Comparison of ENCODE assay signal across 13 cellular contexts in genomic region chr11:67407700-67408163, GRCh38. TPM values are rescaled to one million over a fixed set of nuclear protein-coding genes. Genes with fewer than 3 reads are reported as not detected.
A peak's percentile ranks its signal among the peaks of the same experiment; 100 is the strongest.
DNase-seq lines count a peak whose midpoint lies in the region; ATAC-seq, FAIRE-seq and TF ChIP-seq lines count a peak whose summit lies in the region.
"Had no signal": no experiment of that assay in that cellular context is flagged by ENCODE, and none has a peak within 500 bp of the region (broad histone marks: within the 10 kb centered on the region; RNA-seq: fewer than 3 reads in every experiment).

No MANE protein-coding gene starts in this region.

- H3K27me3 ChIP-seq in Caco-2 (replicated peaks; ENCODE audit: control insufficient read depth, insufficient read depth, low read length) (no peaks in the 10 kb centered on the region), GM12878 (replicated peaks in 1 of 2; ENCODE audit: control insufficient read depth in 2 of 2, insufficient read depth in 2 of 2, low read length in 1 of 2) (no peaks in the 10 kb centered on the region), small intestine (ENCODE audit: control insufficient read depth in 2 of 2, insufficient read depth in 2 of 2, low read length in 2 of 2) (no peaks in the 10 kb centered on the region), BE2C (no peaks in the 10 kb centered on the region)

- H3K4me1 ChIP-seq in Caco-2 (no peaks in the 10 kb centered on the region), OCI-LY7 (ENCODE audit: insufficient read depth, low read length, poor library complexity, severe bottlenecking) (peaks cover 89% of the 10 kb centered on the region), GM12878 (ENCODE audit: control insufficient read depth, insufficient read depth, low read length) (peaks cover 68% of the 10 kb centered on the region), small intestine (ENCODE audit: control insufficient read depth in 2 of 2, insufficient read depth in 1 of 2, low read depth in 1 of 2, low read length in 1 of 2) (peaks cover 0 to 2% of the 10 kb centered on the region in 2 donors), BE2C (peaks cover 5% of the 10 kb centered on the region; the same call in 1 of the 2 replicates)

- H3K4me1 Mint-ChIP-seq in Caco-2 (ENCODE audit: low read depth, unreplicated experiment) = peaks cover 7% of the 10 kb centered on the region

- no peaks in the 10 kb centered on the region for H3K9me3 ChIP-seq in Caco-2
- H3K9me3 ChIP-seq in OCI-LY7 (ENCODE audit: low read length) = no peaks in the 10 kb centered on the region
- H3K9me3 ChIP-seq in GM12878 (replicated peaks; ENCODE audit: control insufficient read depth, insufficient read depth, low read length) = no peaks in the 10 kb centered on the region
- no peaks in the 10 kb centered on the region for H3K9me3 ChIP-seq in small intestine (ENCODE audit: control insufficient read depth, low read depth)
- H3K9me3 ChIP-seq in BE2C = no peaks in the 10 kb centered on the region

- H3K4me2 ChIP-seq in OCI-LY7 (ENCODE audit: low read length) (peak overlapping the region; percentile 73), GM12878 (ENCODE audit: control insufficient read depth, insufficient read depth) (peak overlapping the region; percentile 41; the same call in 1 of the 2 replicates)

- no peaks in the 10 kb centered on the region for H3K36me3 ChIP-seq in Caco-2 (ENCODE audit: control insufficient read depth, insufficient read depth, low read length)
- H3K36me3 ChIP-seq in OCI-LY7 (ENCODE audit: insufficient read depth, low read length) = peaks cover 47% of the 10 kb centered on the region
- H3K36me3 ChIP-seq in GM12878 (ENCODE audit: control insufficient read depth in 2 of 2, insufficient read depth in 2 of 2, low read length in 1 of 2) = no peaks in the 10 kb centered on the region
- no peaks in the 10 kb centered on the region for H3K36me3 ChIP-seq in small intestine (ENCODE audit: control insufficient read depth in 2 of 2, insufficient read depth in 2 of 2, low read length in 2 of 2)
- H3K36me3 ChIP-seq in BE2C = no peaks in the 10 kb centered on the region

- H3K9me3 Mint-ChIP-seq in Caco-2 (ENCODE audit: unreplicated experiment) = no peaks in the 10 kb centered on the region
- H3K9me3 Mint-ChIP-seq: CD14-positive monocyte had no signal

- H3K4me3 ChIP-seq in Caco-2 (ENCODE audit: low read depth, low read length) = no peak overlapping the region
- H3K4me3 ChIP-seq in OCI-LY7 (ENCODE audit: low read depth, low read length, poor library complexity, severe bottlenecking) = peak overlapping the region; percentile 79
- H3K4me3 ChIP-seq in GM12878 = no peak overlapping the region
- H3K4me3 ChIP-seq in small intestine (ENCODE audit: low read depth in 1 of 2, low read length in 2 of 2) = peak overlapping the region in 1 of 2 donors; percentile 9
- H3K4me3 ChIP-seq in BE2C (ENCODE audit: low read depth, low read length) = no peak overlapping the region

- CTCF ChIA-PET in Caco-2 (lab: Charles Lee) (interaction anchor here (1.1 to 1.4 kb wide), 3 partner anchors 11 to 61 kb away, joined by 3 to 6 read pairs (median 3); partner anchors contain the start of genes CORO1B and TMEM134), OCI-LY7 (lab: Charles Lee; ENCODE audit: unreplicated experiment) (interaction anchor here (1.0 kb wide), 1 partner anchor 61 kb away, joined by 3 read pairs; the partner anchor contains the start of gene TMEM134), GM12878 (lab: Yijun Ruan, JAX) (interaction anchor here (0.8 to 1.9 kb wide), 5 partner anchors 13 to 61 kb away, joined by 3 to 7 read pairs (median 4); partner anchors contain the start of gene TMEM134), HEK293T (lab: Yijun Ruan, JAX) (interaction anchor here (1.0 to 1.2 kb wide), 2 partner anchors 13 to 61 kb away, joined by 3 to 4 read pairs; partner anchors contain the start of gene TMEM134)

- H3K9ac ChIP-seq in GM12878 (ENCODE audit: control insufficient read depth, insufficient read depth, low read length) = no peak overlapping the region; the same call in 1 of the 2 replicates

- no peak for TF ChIP-seq CTCF in Caco-2 (IDR thresholded peaks at IDR 0.05; ENCODE audit: insufficient read depth in 1 of 2, low read depth in 1 of 2, low read length in 1 of 2, severe bottlenecking in 1 of 2, unreplicated experiment in 1 of 2)
- no peak for TF ChIP-seq CTCF in OCI-LY7 (conservative IDR thresholded peaks at IDR 0.05; ENCODE audit: low read length)
- no peak for TF ChIP-seq CTCF in GM12878 (IDR thresholded peaks at IDR 0.05 in 2 of 3, conservative IDR thresholded peaks at IDR 0.05 in 1 of 3; ENCODE audit: control insufficient read depth in 2 of 3, extremely low read depth in 1 of 3, insufficient read depth in 1 of 3, low read depth in 3 of 3, low read length in 3 of 3)
- no peak for TF ChIP-seq CTCF in BE2C (IDR thresholded peaks at IDR 0.05; ENCODE audit: low read depth, low read length)

- intact Hi-C loops in Caco-2 (cut with micrococcal nuclease; ENCODE audit: unreplicated experiment) (no loop called here), OCI-LY7 (cut with micrococcal nuclease; ENCODE audit: unreplicated experiment) (loop anchor here (2.0 to 10.0 kb wide), 4 partner anchors 29 to 237 kb away; partner anchors contain the start of genes PTPRCAP and TMEM134), GM12878 (cut with micrococcal nuclease; ENCODE audit: unreplicated experiment) (no loop called here)

- POLR2A ChIA-PET in Caco-2 (lab: Charles Lee) (interaction anchor here (0.5 to 0.8 kb wide), 2 partner anchors 13 to 36 kb away, joined by 3 to 6 read pairs; partner anchors contain the start of gene CORO1B), OCI-LY7 (lab: Charles Lee) (interaction anchor here (0.7 to 2.0 kb wide), 6 partner anchors 11 to 78 kb away, joined by 3 to 7 read pairs (median 4); partner anchors contain the start of gene PTPRCAP), GM12878 (lab: Charles Lee) (interaction anchor here (0.7 to 3.0 kb wide), 8 partner anchors 10 to 79 kb away, joined by 3 to 12 read pairs (median 4); partner anchors contain the start of genes PTPRCAP, RPS6KB2 and TMEM134), HEK293T (lab: Yijun Ruan, JAX) (interaction anchor here (1.6 to 1.9 kb wide), 2 partner anchors 12 to 16 kb away, joined by 6 to 7 read pairs; partner anchors contain the start of gene RAD9A)

- in situ Hi-C loops in GM12878 (cut with MboI) = no loop called here

- H3K79me2 ChIP-seq in OCI-LY7 (ENCODE audit: insufficient read depth, low read depth, low read length) (peaks cover 36% of the 10 kb centered on the region; the same call in 1 of the 2 replicates), GM12878 (ENCODE audit: control insufficient read depth, insufficient read depth, low read length) (peaks cover 32% of the 10 kb centered on the region)

- ATAC-seq in GM12878 (no peak), GM21360 (IDR thresholded peaks at IDR 0.05; ENCODE audit: unreplicated experiment) (no peak)

- no peaks in the 10 kb centered on the region for H3K27me3 Mint-ChIP-seq in Caco-2 (ENCODE audit: insufficient read depth, unreplicated experiment)

- peak overlapping the region; percentile 21 for H3K27ac Mint-ChIP-seq in Caco-2 (ENCODE audit: unreplicated experiment)

- no peak for TF ChIP-seq RAD21 in GM12878 (IDR thresholded peaks at IDR 0.05; ENCODE audit: insufficient read depth, low read depth, low read length)

- H3K36me3 Mint-ChIP-seq in Caco-2 (ENCODE audit: insufficient read depth, unreplicated experiment) = peaks cover 12% of the 10 kb centered on the region

- peak overlapping the region; percentile 97 for H3K27ac ChIP-seq in OCI-LY7 (ENCODE audit: low read depth, low read length, poor library complexity, severe bottlenecking)
- H3K27ac ChIP-seq in GM12878 (ENCODE audit: control insufficient read depth, insufficient read depth) = peak overlapping the region; percentile 84
- peak overlapping the region; percentile 34 to 49 for H3K27ac ChIP-seq in small intestine (ENCODE audit: low read depth in 1 of 2, low read length in 1 of 2)

- H4K20me1 ChIP-seq in OCI-LY7 (ENCODE audit: insufficient read depth, low read length) (no peaks in the 10 kb centered on the region), GM12878 (ENCODE audit: control insufficient read depth, insufficient read depth) (no peaks in the 10 kb centered on the region)

- WGBS in GM12878 (ENCODE audit: insufficient coverage, insufficient replicate concordance, low lambda C conversion rate, missing lambda C conversion rate) = 69% methylated on average over 12 of the region's 12 CpGs
- WGBS in small intestine, 3 donors = 53 to 67% (median 64%) methylated on average over 12 of the region's 12 CpGs

- TF ChIP-seq EP300 in GM12878 (IDR thresholded peaks at IDR 0.05; ENCODE audit: borderline replicate concordance in 1 of 2, control insufficient read depth in 1 of 2, low read depth in 2 of 2, low read length in 2 of 2) = no peak

- SMC1A ChIA-PET in GM12878 (lab: Charles Lee; ENCODE audit: uncharacterized antibody, unreplicated experiment) = interaction anchor here (0.8 to 3.1 kb wide), 6 partner anchors 13 to 77 kb away, joined by 3 to 11 read pairs (median 3); partner anchors contain the start of genes PTPRCAP and TMEM134

- BruUV-seq in Caco-2 (replicated peaks; lab: Mats Ljungman, UMichigan) (no TSS peak), OCI-LY7 (replicated peaks; lab: Mats Ljungman, UMichigan) (no TSS peak), GM12878 (replicated peaks; lab: Mats Ljungman, UMichigan) (no TSS peak)

- DNase-seq in Caco-2 = no peak
- no peak for DNase-seq in OCI-LY7 (ENCODE audit: low spot score)
- DNase-seq in GM12878 (ENCODE audit: low read depth, low spot score) = no peak
- no peak for DNase-seq in small intestine
- no peak for DNase-seq in HEK293T (ENCODE audit: extremely low spot score)
- DNase-seq in BE2C = no peak
- DNase-seq: GDM1, NCI-H1436 treated with DMSO at 0.1 percent for 48 hours, Right ventricle myocardium superior had no signal

- FAIRE-seq in GM12878 (lab: Jason Lieb, UNC) (no peak), small intestine (lab: Jason Lieb, UNC) (no peak)
- FAIRE-seq: astrocyte had no signal

- H3K9me2 ChIP-seq in OCI-LY7 (ENCODE audit: insufficient read depth, low read length) = no peaks in the 10 kb centered on the region

- no peak overlapping the region for H3K4me3 Mint-ChIP-seq in Caco-2 (ENCODE audit: unreplicated experiment)

- H2AFZ ChIP-seq in OCI-LY7 (ENCODE audit: low read length) = no peak overlapping the region
- no peak overlapping the region for H2AFZ ChIP-seq in GM12878 (ENCODE audit: control insufficient read depth, low read depth, low read length)

- RAD21 ChIA-PET in GM12878 (lab: Charles Lee; ENCODE audit: unreplicated experiment) = interaction anchor here (0.9 to 2.6 kb wide), 6 partner anchors 16 to 62 kb away, joined by 4 to 18 read pairs (median 5); partner anchors contain the start of genes PTPRCAP and RAD9A

- TF ChIP-seq POLR2A in GM12878 (IDR thresholded peaks at IDR 0.05; ENCODE audit: low read depth, low read length) = no peak

RNA-seq across cellular contexts. Expression of gene TBC1D10C, which starts 3.8 kb away (rescaled TPM):
- total RNA-seq in Caco-2 (2022) (0.26 TPM in 1 of 2 replicates, not detected in the other), OCI-LY7 (2022) (108 and 117 TPM in 2 replicates), GM12878 (2014; rRNA removed) (52.0 and 60.0 TPM in 2 replicates), GM12878 (2014; rRNA removed; fragmentation: Illumina TruSeq; extraction: Trizol) (18.4 and 19.5 TPM in 2 replicates), GM12878 (2021) (77.4 and 80.7 TPM in 2 replicates)
- 105 and 124 TPM in 2 replicates for total RNA-seq in OCI-LY7 (2014; rRNA removed; shearing (Covaris generic))
- total RNA-seq in GM12878 (2013; cell fraction: nucleolus; rRNA removed) = 59.5 and 60.3 TPM in 2 replicates
- polyA plus RNA-seq in GM12878 (2011; ENCODE audit: low read depth) = 12.8 TPM
- polyA plus RNA-seq in GM12878 (2011; rRNA removed) (9.6 and 15.4 TPM in 2 replicates), GM12878 (2014; fragmentation: Illumina TruSeq; extraction: Trizol) (3.4 and 13.5 TPM in 2 replicates), GM12878 (2014; fragmentation: Nextera tagmentation; extraction: Ambion mirVana) (1 to 10 TPM; 1.1 to 6.6 TPM), GM12878 (2014; rRNA removed) (83.4 and 85.3 TPM in 2 replicates), GM12878 (2016; fragmentation: Nextera tagmentation; extraction: Ambion mirVana) (10 to 100 TPM; 61.8 to 73.3 TPM), small intestine (10 to 100 TPM in 1 of 3 donors, 1 to 10 TPM in 2; 2.5 to 18.1 (median 4.4) TPM)
- polyA plus RNA-seq in GM12878 (2011; cell fraction: cytosol; rRNA removed) = 27.2 and 41.2 TPM in 2 replicates
- 200 and 210 TPM in 2 replicates for polyA plus RNA-seq in GM12878 (2011; cell fraction: nucleus; rRNA removed)
- 48.1 and 51.7 TPM in 2 replicates for polyA plus RNA-seq in GM12878 (2012)
- 8.1 and 20.2 TPM in 2 replicates for polyA minus RNA-seq in GM12878 (2011; rRNA and poly(A)+ RNA removed)
- polyA minus RNA-seq in GM12878 (2011; cell fraction: cytosol; rRNA and poly(A)+ RNA removed) = 9.6 and 12.3 TPM in 2 replicates
- 26.1 and 33.3 TPM in 2 replicates for polyA minus RNA-seq in GM12878 (2011; cell fraction: nucleus; rRNA and poly(A)+ RNA removed)
- polyA plus RNA-seq in BE2C (2012; ENCODE audit: insufficient read depth, insufficient read length, low read depth) = 0.45 TPM
- total RNA-seq: fibroblast of villous mesenchyme had no signal

RNA-seq across cellular contexts. Expression of gene PPP1CA, which starts 6.1 kb away (rescaled TPM):
- 384 and 389 TPM in 2 replicates for total RNA-seq in Caco-2 (2022)
- 248 and 311 TPM in 2 replicates for total RNA-seq in OCI-LY7 (2014; rRNA removed; shearing (Covaris generic))
- 210 and 219 TPM in 2 replicates for total RNA-seq in OCI-LY7 (2022)
- 38.1 and 44.1 TPM in 2 replicates for total RNA-seq in GM12878 (2013; cell fraction: nucleolus; rRNA removed)
- total RNA-seq in GM12878 (2014; rRNA removed) = 342 and 371 TPM in 2 replicates
- 170 and 176 TPM in 2 replicates for total RNA-seq in GM12878 (2014; rRNA removed; fragmentation: Illumina TruSeq; extraction: Trizol)
- total RNA-seq in GM12878 (2021) = 265 and 269 TPM in 2 replicates
- polyA plus RNA-seq in GM12878 (2011; ENCODE audit: low read depth) = 75.3 TPM
- polyA plus RNA-seq in GM12878 (2011; rRNA removed) = 86.0 and 211 TPM in 2 replicates
- polyA plus RNA-seq in GM12878 (2011; cell fraction: cytosol; rRNA removed) = 440 and 506 TPM in 2 replicates
- 220 and 242 TPM in 2 replicates for polyA plus RNA-seq in GM12878 (2011; cell fraction: nucleus; rRNA removed)
- polyA plus RNA-seq in GM12878 (2012) = 174 and 181 TPM in 2 replicates
- polyA plus RNA-seq in GM12878 (2014; fragmentation: Illumina TruSeq; extraction: Trizol) = 128 and 202 TPM in 2 replicates
- polyA plus RNA-seq in GM12878 (2014; fragmentation: Nextera tagmentation; extraction: Ambion mirVana) = 10 to 100 TPM; 26.4 to 41.7 TPM
- 306 and 326 TPM in 2 replicates for polyA plus RNA-seq in GM12878 (2014; rRNA removed)
- polyA plus RNA-seq in GM12878 (2016; fragmentation: Nextera tagmentation; extraction: Ambion mirVana) = 100 to 1,000 TPM; 417 to 458 TPM
- 121 and 204 TPM in 2 replicates for polyA minus RNA-seq in GM12878 (2011; rRNA and poly(A)+ RNA removed)
- polyA minus RNA-seq in GM12878 (2011; cell fraction: cytosol; rRNA and poly(A)+ RNA removed) = 83.8 and 94.6 TPM in 2 replicates
- polyA minus RNA-seq in GM12878 (2011; cell fraction: nucleus; rRNA and poly(A)+ RNA removed) = 49.0 and 75.9 TPM in 2 replicates
- 100 to 1,000 TPM; 165 to 211 (median 210) TPM for polyA plus RNA-seq in small intestine
- polyA plus RNA-seq in BE2C (2012; ENCODE audit: insufficient read depth, insufficient read length, low read depth) = 497 TPM

RNA-seq across cellular contexts. Expression of gene CARNS1, which starts 7.7 kb away (rescaled TPM):
- total RNA-seq in Caco-2 (2022) (0.09 and 0.28 TPM in 2 replicates), OCI-LY7 (2022) (0.21 and 0.41 TPM in 2 replicates), GM12878 (2014; rRNA removed) (0.11 TPM in 2 replicates), GM12878 (2014; rRNA removed; fragmentation: Illumina TruSeq; extraction: Trizol) (0.04 TPM in 1 of 2 replicates, not detected in the other), GM12878 (2021) (0.10 and 0.19 TPM in 2 replicates)
- 0.06 and 0.15 TPM in 2 replicates for total RNA-seq in OCI-LY7 (2014; rRNA removed; shearing (Covaris generic))
- total RNA-seq in GM12878 (2013; cell fraction: nucleolus; rRNA removed) = 0.15 and 0.22 TPM in 2 replicates
- 0.18 TPM for polyA plus RNA-seq in GM12878 (2011; ENCODE audit: low read depth)
- polyA plus RNA-seq in GM12878 (2011; rRNA removed) (not detected in 2 replicates), GM12878 (2014; fragmentation: Illumina TruSeq; extraction: Trizol) (0.10 TPM in 1 of 2 replicates, not detected in the other), GM12878 (2014; fragmentation: Nextera tagmentation; extraction: Ambion mirVana) (under 1 TPM in 1 of 2 experiments, not detected in 1; 0.02 TPM), GM12878 (2014; rRNA removed) (0.14 and 0.25 TPM in 2 replicates), GM12878 (2016; fragmentation: Nextera tagmentation; extraction: Ambion mirVana) (under 1 TPM in 1 of 2 experiments, not detected in 1; 0.09 TPM), small intestine (under 1 TPM in 1 of 3 donors, not detected in 2; 0.40 TPM)
- polyA plus RNA-seq in GM12878 (2011; cell fraction: cytosol; rRNA removed) = 0.01 TPM in 1 of 2 replicates, not detected in the other
- polyA plus RNA-seq in GM12878 (2011; cell fraction: nucleus; rRNA removed) = 0.07 and 0.13 TPM in 2 replicates
- polyA plus RNA-seq in GM12878 (2012) = 0.27 and 0.31 TPM in 2 replicates
- not detected in 2 replicates for polyA minus RNA-seq in GM12878 (2011; rRNA and poly(A)+ RNA removed)
- polyA minus RNA-seq in GM12878 (2011; cell fraction: cytosol; rRNA and poly(A)+ RNA removed) = not detected in 2 replicates
- 0.12 TPM in 1 of 2 replicates, not detected in the other for polyA minus RNA-seq in GM12878 (2011; cell fraction: nucleus; rRNA and poly(A)+ RNA removed)
- polyA plus RNA-seq in BE2C (2012; ENCODE audit: insufficient read depth, insufficient read length, low read depth) = 0.66 TPM
- total RNA-seq: fibroblast of villous mesenchyme had no signal
- polyA plus RNA-seq: CD14-positive monocyte had no signal

RNA-seq across cellular contexts. Expression of gene RAD9A, which starts 15.9 kb away (rescaled TPM):
- 55.1 and 63.5 TPM in 2 replicates for total RNA-seq in Caco-2 (2022)
- total RNA-seq in OCI-LY7 (2014; rRNA removed; shearing (Covaris generic)) = 30.1 and 51.0 TPM in 2 replicates
- total RNA-seq in OCI-LY7 (2022) = 62.2 and 71.1 TPM in 2 replicates
- total RNA-seq in GM12878 (2013; cell fraction: nucleolus; rRNA removed) = 30.1 and 32.3 TPM in 2 replicates
- total RNA-seq in GM12878 (2014; rRNA removed) = 21.0 and 21.9 TPM in 2 replicates
- total RNA-seq in GM12878 (2014; rRNA removed; fragmentation: Illumina TruSeq; extraction: Trizol) = 8.2 TPM in 2 replicates
- total RNA-seq in GM12878 (2021) = 29.5 and 32.7 TPM in 2 replicates
- polyA plus RNA-seq in GM12878 (2011; ENCODE audit: low read depth) = 12.9 TPM
- 9.6 and 18.6 TPM in 2 replicates for polyA plus RNA-seq in GM12878 (2011; rRNA removed)
- 31.8 and 50.4 TPM in 2 replicates for polyA plus RNA-seq in GM12878 (2011; cell fraction: cytosol; rRNA removed)
- polyA plus RNA-seq in GM12878 (2011; cell fraction: nucleus; rRNA removed) = 114 and 143 TPM in 2 replicates
- polyA plus RNA-seq in GM12878 (2012) = 21.3 and 26.9 TPM in 2 replicates
- polyA plus RNA-seq in GM12878 (2014; fragmentation: Illumina TruSeq; extraction: Trizol) = 5.8 and 15.6 TPM in 2 replicates
- polyA plus RNA-seq in GM12878 (2014; fragmentation: Nextera tagmentation; extraction: Ambion mirVana) = 1 to 10 TPM; 1.1 to 3.6 TPM
- 36.2 and 37.6 TPM in 2 replicates for polyA plus RNA-seq in GM12878 (2014; rRNA removed)
- polyA plus RNA-seq in GM12878 (2016; fragmentation: Nextera tagmentation; extraction: Ambion mirVana) = 10 to 100 TPM; 22.0 to 25.6 TPM
- polyA minus RNA-seq in GM12878 (2011; rRNA and poly(A)+ RNA removed) = 7.2 and 11.3 TPM in 2 replicates
- 4.8 and 10.5 TPM in 2 replicates for polyA minus RNA-seq in GM12878 (2011; cell fraction: cytosol; rRNA and poly(A)+ RNA removed)
- 14.0 and 24.6 TPM in 2 replicates for polyA minus RNA-seq in GM12878 (2011; cell fraction: nucleus; rRNA and poly(A)+ RNA removed)
- polyA plus RNA-seq in small intestine = 10 to 100 TPM; 19.5 to 88.3 (median 58.6) TPM
- polyA plus RNA-seq in BE2C (2012; ENCODE audit: insufficient read depth, insufficient read length, low read depth) = 26.6 TPM

RNA-seq across cellular contexts. Expression of gene RPS6KB2, which starts 20.6 kb away (rescaled TPM):
- total RNA-seq in Caco-2 (2022) (109 and 116 TPM in 2 replicates), OCI-LY7 (2022) (48.3 and 54.9 TPM in 2 replicates), GM12878 (2014; rRNA removed) (68.4 and 72.5 TPM in 2 replicates), GM12878 (2014; rRNA removed; fragmentation: Illumina TruSeq; extraction: Trizol) (36.6 and 41.8 TPM in 2 replicates), GM12878 (2021) (68.1 and 70.9 TPM in 2 replicates)
- 51.1 and 69.4 TPM in 2 replicates for total RNA-seq in OCI-LY7 (2014; rRNA removed; shearing (Covaris generic))
- 49.5 and 61.9 TPM in 2 replicates for total RNA-seq in GM12878 (2013; cell fraction: nucleolus; rRNA removed)
- 17.7 TPM for polyA plus RNA-seq in GM12878 (2011; ENCODE audit: low read depth)
- polyA plus RNA-seq in GM12878 (2011; rRNA removed) (36.8 and 48.7 TPM in 2 replicates), GM12878 (2014; fragmentation: Illumina TruSeq; extraction: Trizol) (15.7 and 41.1 TPM in 2 replicates), GM12878 (2014; fragmentation: Nextera tagmentation; extraction: Ambion mirVana) (1 to 10 TPM in 1 of 2 experiments, under 1 TPM in 1; 0.39 to 2.3 TPM), GM12878 (2014; rRNA removed) (88.3 and 99.8 TPM in 2 replicates), GM12878 (2016; fragmentation: Nextera tagmentation; extraction: Ambion mirVana) (100 to 1,000 TPM in 1 of 2 experiments, 10 to 100 TPM in 1; 95.4 to 101 TPM), small intestine (10 to 100 TPM; 71.0 to 88.1 (median 77.6) TPM)
- 68.3 and 102 TPM in 2 replicates for polyA plus RNA-seq in GM12878 (2011; cell fraction: cytosol; rRNA removed)
- polyA plus RNA-seq in GM12878 (2011; cell fraction: nucleus; rRNA removed) = 177 and 183 TPM in 2 replicates
- 39.6 and 41.2 TPM in 2 replicates for polyA plus RNA-seq in GM12878 (2012)
- 58.9 and 82.0 TPM in 2 replicates for polyA minus RNA-seq in GM12878 (2011; rRNA and poly(A)+ RNA removed)
- polyA minus RNA-seq in GM12878 (2011; cell fraction: cytosol; rRNA and poly(A)+ RNA removed) = 22.7 and 32.3 TPM in 2 replicates
- polyA minus RNA-seq in GM12878 (2011; cell fraction: nucleus; rRNA and poly(A)+ RNA removed) = 51.4 and 86.0 TPM in 2 replicates
- polyA plus RNA-seq in BE2C (2012; ENCODE audit: insufficient read depth, insufficient read length, low read depth) = 292 TPM

Comparison
In these comparisons a context has a peak if more than half of its experiments do, and no peak if none do; other contexts are left out.
1. H3K27ac ChIP-seq: peak in every context shown above with its lines; median percentile 97 in OCI-LY7; 84 in GM12878; 42 in small intestine.
2. RNA of gene TBC1D10C, which starts 3.8 kb away (total RNA-seq): 105 to 124 TPM in OCI-LY7 and 18.4 to 80.7 TPM in GM12878; 0.26 TPM in Caco-2; every median in the first group is over 10 times any median in the second.